9 cellular contexts compared by ENCODE assay signal in genomic region chr7:125678771-125679170, GRCh38.
"Had no signal": no experiment of that assay in that cellular context is flagged by ENCODE, and none has a peak within 500 bp of the region (broad histone marks: within the 10 kb centered on the region; RNA-seq: fewer than 3 reads in every experiment).

No MANE protein-coding gene starts in this region.

- FAIRE-seq: HTR-8/SVneo, K562 had no signal

- H3K4me3 Mint-ChIP-seq: HFFc6 had no signal

- H3K4me3 ChIP-seq: HAP-1, K562 had no signal

- H3K27ac Mint-ChIP-seq: HFFc6 had no signal

- H3K36me3 ChIP-seq: HAP-1 had no signal

- H3K9me3 ChIP-seq: HAP-1 had no signal

- ATAC-seq: HCT116, K562 had no signal

- DNase-seq: GOT3, H7, HFFc6, IMR-90, KG1 had no signal
